Comparison of ENCODE assay signal across 19 cellular contexts in the genomic region with DNA sequence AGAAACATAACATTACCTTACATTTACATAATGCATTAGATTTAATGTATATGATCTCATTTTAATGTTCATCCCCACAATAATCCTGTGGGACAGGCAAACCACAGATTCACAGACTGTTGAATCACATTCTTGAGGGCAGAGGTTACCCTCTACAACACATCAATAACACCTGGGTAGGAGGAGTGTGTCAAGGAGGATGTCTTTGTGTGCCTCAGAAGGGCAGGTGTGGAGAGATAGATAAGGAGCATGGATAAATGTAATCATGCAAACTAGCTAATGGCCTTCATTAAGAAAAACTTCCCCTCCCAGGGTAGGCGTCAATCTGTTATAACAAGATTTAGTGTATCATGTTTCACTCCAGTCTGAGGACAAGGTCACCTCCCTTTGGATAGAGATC.
"Had no signal": no experiment of that assay in that cellular context is flagged by ENCODE, and none has a peak within 500 bp of the region (broad histone marks: within the 10 kb centered on the region; RNA-seq: fewer than 3 reads in every experiment).

No MANE protein-coding gene starts in this region.

- H3K4me1 Mint-ChIP-seq: activated CD4-positive, alpha-beta T cell treated with anti-CD3 and anti-CD28 coated beads, Interleukin-2, amount 10 ng/mL, durations not matched to agents 7 days and 5 days had no signal

- H3K4me3 Mint-ChIP-seq: activated CD4-positive, alpha-beta T cell treated with anti-CD3 and anti-CD28 coated beads, Interleukin-2, amount 10 ng/mL, durations not matched to agents 7 days and 5 days; activated naive CD8-positive, alpha-beta T cell treated with anti-CD3 and anti-CD28 coated beads for 36 hours; activated T-cell treated with anti-CD3 and anti-CD28 coated beads, Interleukin-2, amount 50 U/mL, for 72 hours; natural killer cell treated with Interleukin-12 subunit alpha and Interleukin-12 subunit beta and Interleukin-15 and Interleukin-18, amount 100 ng/mL, for 72 hours; T-helper 2 cell treated with Interferon-gamma antibody and Interleukin-4, amounts not matched to agents 5 μg/mL and 100 μg/mL, for 36 hours had no signal

- DNase-seq: activated CD4-positive, alpha-beta T cell treated with anti-CD3 and anti-CD28 coated beads, Interleukin-2, amount 10 ng/mL, durations not matched to agents 7 days and 5 days; activated CD8-positive, alpha-beta memory T cell treated with anti-CD3 and anti-CD28 coated beads, Interleukin-2, amount 50 U/mL, for 48 hours; activated gamma-delta T cell treated with Interleukin-2 at 50 U/mL for 16 hours; activated naive CD8-positive, alpha-beta T cell treated with anti-CD3 and anti-CD28 coated beads for 36 hours; activated T-cell treated with anti-CD3 and anti-CD28 coated beads, Interleukin-2, amount 50 U/mL, for 72 hours; brain microvascular endothelial cell; dermis blood vessel endothelial cell; erythroblast; islet precursor cell; left ventricle myocardium inferior; mesenchymal stem cell; stimulated activated CD4-positive, alpha-beta T cell treated with anti-CD3 and anti-CD28 coated beads, Interleukin-15, amount 100 ng/mL, for 24 hours; stimulated activated CD4-positive, alpha-beta T cell treated with anti-CD3 and anti-CD28 coated beads, Interleukin-4, amount 100 ng/mL, for 24 hours; stimulated activated naive CD4-positive, alpha-beta T cell treated with Interleukin-2 at 50 U/mL for 16 hours; substantia nigra; transverse colon had no signal

- H3K36me3 ChIP-seq: brain microvascular endothelial cell, left ventricle myocardium inferior, right atrium auricular region, transverse colon had no signal

- H3K27ac Mint-ChIP-seq: activated CD4-positive, alpha-beta T cell treated with anti-CD3 and anti-CD28 coated beads, Interleukin-2, amount 10 ng/mL, durations not matched to agents 7 days and 5 days; activated naive CD8-positive, alpha-beta T cell treated with anti-CD3 and anti-CD28 coated beads for 36 hours; activated T-cell treated with anti-CD3 and anti-CD28 coated beads, Interleukin-2, amount 50 U/mL, for 72 hours; natural killer cell treated with Interleukin-12 subunit alpha and Interleukin-12 subunit beta and Interleukin-15 and Interleukin-18, amount 100 ng/mL, for 72 hours; T-helper 2 cell treated with Interferon-gamma antibody and Interleukin-4, amounts not matched to agents 5 μg/mL and 100 μg/mL, for 36 hours had no signal

- ATAC-seq: activated T-cell treated with anti-CD3 and anti-CD28 coated beads, Interleukin-2, amount 50 U/mL, for 72 hours; natural killer cell treated with Interleukin-12 subunit alpha and Interleukin-12 subunit beta and Interleukin-15 and Interleukin-18, amount 100 ng/mL, for 72 hours had no signal

- H3K36me3 Mint-ChIP-seq: activated naive CD8-positive, alpha-beta T cell treated with anti-CD3 and anti-CD28 coated beads for 36 hours; natural killer cell treated with Interleukin-12 subunit alpha and Interleukin-12 subunit beta and Interleukin-15 and Interleukin-18, amount 100 ng/mL, for 72 hours had no signal

- H3K4me1 ChIP-seq: left ventricle myocardium inferior, right atrium auricular region, transverse colon had no signal

- H3K27ac ChIP-seq: brain microvascular endothelial cell, left ventricle myocardium inferior, right atrium auricular region, transverse colon had no signal

- H3K9me3 Mint-ChIP-seq: activated CD4-positive, alpha-beta T cell treated with anti-CD3 and anti-CD28 coated beads, Interleukin-2, amount 10 ng/mL, durations not matched to agents 7 days and 5 days; activated naive CD8-positive, alpha-beta T cell treated with anti-CD3 and anti-CD28 coated beads for 36 hours; activated T-cell treated with anti-CD3 and anti-CD28 coated beads, Interleukin-2, amount 50 U/mL, for 72 hours; T-helper 2 cell treated with Interferon-gamma antibody and Interleukin-4, amounts not matched to agents 5 μg/mL and 100 μg/mL, for 36 hours had no signal

- H3K4me3 ChIP-seq: left ventricle myocardium inferior, right atrium auricular region, transverse colon had no signal

- H3K9me3 ChIP-seq: left ventricle myocardium inferior, right atrium auricular region, transverse colon had no signal

- H3K27me3 ChIP-seq: brain microvascular endothelial cell, right atrium auricular region, transverse colon had no signal
